ENCODE assay signal across 23 cellular contexts in genomic region chr6:106183430-106183829, GRCh38.
DNase-seq lines count a peak whose midpoint lies in the region; ATAC-seq and TF ChIP-seq lines count a peak whose summit lies in the region.
"Had no signal": no experiment of that assay in that cellular context is flagged by ENCODE, and none has a peak within 500 bp of the region (broad histone marks: within the 10 kb centered on the region; RNA-seq: fewer than 3 reads in every experiment).

No MANE protein-coding gene starts in this region.

- no peak for TF ChIP-seq CTCF in nephron progenitor cell (IDR thresholded peaks at IDR 0.05)

- POLR2A ChIA-PET in activated CD4-positive, alpha-beta T cell treated with anti-CD3 and anti-CD28 coated beads for 36 hours (lab: Charles Lee): no interaction called here
- POLR2A ChIA-PET in CD8-positive, alpha-beta memory T cell (lab: Charles Lee): interaction anchor here (0.6 to 1.0 kb wide), 2 partner anchors 11 to 94 kb away, joined by 3 read pairs; no protein-coding TSS in a partner anchor

- no peaks in the 10 kb centered on the region for H3K36me3 ChIP-seq in CD8-positive, alpha-beta memory T cell (ENCODE audit: insufficient read depth, low read length)

- H3K27ac ChIP-seq in CD8-positive, alpha-beta memory T cell (ENCODE audit: low read depth, low read length): no peak overlapping the region
- H3K27ac ChIP-seq: 22Rv1, C4-2B, PC-9, SJSA1 had no signal

- no peaks in the 10 kb centered on the region for H3K27me3 ChIP-seq in CD8-positive, alpha-beta memory T cell (ENCODE audit: insufficient read depth, low read length, poor library complexity, severe bottlenecking)
- H3K27me3 ChIP-seq: SJSA1 had no signal

- no peaks in the 10 kb centered on the region for H3K9me3 Mint-ChIP-seq in activated CD4-positive, alpha-beta T cell treated with anti-CD3 and anti-CD28 coated beads for 36 hours (ENCODE audit: low read depth)
- H3K9me3 Mint-ChIP-seq in CD8-positive, alpha-beta memory T cell: no peaks in the 10 kb centered on the region
- H3K9me3 Mint-ChIP-seq in T-helper 2 cell treated with Interferon-gamma antibody and Interleukin-4, amounts not matched to agents 5 μg/mL and 100 μg/mL, for 36 hours: no peaks in the 10 kb centered on the region
- H3K9me3 Mint-ChIP-seq in effector memory CD8-positive, alpha-beta T cell: no peaks in the 10 kb centered on the region
- H3K9me3 Mint-ChIP-seq in nephron progenitor cell: no peaks in the 10 kb centered on the region

- CTCF ChIA-PET in activated CD4-positive, alpha-beta T cell treated with anti-CD3 and anti-CD28 coated beads for 36 hours (lab: Charles Lee): interaction anchor here (1.0 to 3.0 kb wide), 3 partner anchors 10 to 86 kb away, joined by 3 to 15 read pairs (median 4); no protein-coding TSS in a partner anchor
- CTCF ChIA-PET in CD8-positive, alpha-beta memory T cell (lab: Charles Lee): no interaction called here

- H3K36me3 Mint-ChIP-seq in activated CD4-positive, alpha-beta T cell treated with anti-CD3 and anti-CD28 coated beads for 36 hours (ENCODE audit: low read depth): peaks cover 19% of the 10 kb centered on the region
- H3K36me3 Mint-ChIP-seq in CD8-positive, alpha-beta memory T cell: peaks cover 6 to 9% (median 7%) of the 10 kb centered on the region in 3 donors
- H3K36me3 Mint-ChIP-seq in T-helper 2 cell treated with Interferon-gamma antibody and Interleukin-4, amounts not matched to agents 5 μg/mL and 100 μg/mL, for 36 hours (ENCODE audit: low read depth): peaks cover 37% of the 10 kb centered on the region
- peaks cover 4% of the 10 kb centered on the region for H3K36me3 Mint-ChIP-seq in effector memory CD8-positive, alpha-beta T cell (ENCODE audit: insufficient read depth)
- peaks cover 11% of the 10 kb centered on the region for H3K36me3 Mint-ChIP-seq in nephron progenitor cell (ENCODE audit: low read depth)

- intact Hi-C loops in activated CD4-positive, alpha-beta T cell treated with anti-CD3 and anti-CD28 coated beads for 36 hours (cut with DNase I, micrococcal nuclease): no loop called here

- peaks cover 59% of the 10 kb centered on the region for H3K4me1 Mint-ChIP-seq in activated CD4-positive, alpha-beta T cell treated with anti-CD3 and anti-CD28 coated beads for 36 hours
- H3K4me1 Mint-ChIP-seq in CD8-positive, alpha-beta memory T cell: peaks cover 46 to 72% (median 64%) of the 10 kb centered on the region in 3 donors
- peaks cover 55% of the 10 kb centered on the region for H3K4me1 Mint-ChIP-seq in T-helper 2 cell treated with Interferon-gamma antibody and Interleukin-4, amounts not matched to agents 5 μg/mL and 100 μg/mL, for 36 hours (ENCODE audit: low read depth)
- H3K4me1 Mint-ChIP-seq in effector memory CD8-positive, alpha-beta T cell (ENCODE audit: low read depth in 2 of 2): peaks cover 30 to 36% of the 10 kb centered on the region in 2 donors
- H3K4me1 Mint-ChIP-seq in nephron progenitor cell: peaks cover 20% of the 10 kb centered on the region

- H3K27ac Mint-ChIP-seq in activated CD4-positive, alpha-beta T cell treated with anti-CD3 and anti-CD28 coated beads for 36 hours: peak overlapping the region; percentile 22
- H3K27ac Mint-ChIP-seq in CD8-positive, alpha-beta memory T cell: peak overlapping the region in 1 of 8 donors; percentile 20
- H3K27ac Mint-ChIP-seq in T-helper 2 cell treated with Interferon-gamma antibody and Interleukin-4, amounts not matched to agents 5 μg/mL and 100 μg/mL, for 36 hours: no peak overlapping the region
- peak overlapping the region in 1 of 2 donors; percentile 30 for H3K27ac Mint-ChIP-seq in effector memory CD8-positive, alpha-beta T cell
- no peak overlapping the region for H3K27ac Mint-ChIP-seq in nephron progenitor cell
- H3K27ac Mint-ChIP-seq: B cell had no signal

- H3K27me3 Mint-ChIP-seq in activated CD4-positive, alpha-beta T cell treated with anti-CD3 and anti-CD28 coated beads for 36 hours: no peaks in the 10 kb centered on the region
- H3K27me3 Mint-ChIP-seq in CD8-positive, alpha-beta memory T cell: no peaks in the 10 kb centered on the region
- no peaks in the 10 kb centered on the region for H3K27me3 Mint-ChIP-seq in T-helper 2 cell treated with Interferon-gamma antibody and Interleukin-4, amounts not matched to agents 5 μg/mL and 100 μg/mL, for 36 hours (ENCODE audit: low read depth)
- H3K27me3 Mint-ChIP-seq in effector memory CD8-positive, alpha-beta T cell: no peaks in the 10 kb centered on the region
- no peaks in the 10 kb centered on the region for H3K27me3 Mint-ChIP-seq in nephron progenitor cell (ENCODE audit: low read depth, poor library complexity)
- H3K27me3 Mint-ChIP-seq: B cell had no signal

- no peak overlapping the region for H3K4me3 Mint-ChIP-seq in activated CD4-positive, alpha-beta T cell treated with anti-CD3 and anti-CD28 coated beads for 36 hours
- peak overlapping the region in 4 of 7 donors; percentile 24 to 44 (median 28) for H3K4me3 Mint-ChIP-seq in CD8-positive, alpha-beta memory T cell
- H3K4me3 Mint-ChIP-seq in T-helper 2 cell treated with Interferon-gamma antibody and Interleukin-4, amounts not matched to agents 5 μg/mL and 100 μg/mL, for 36 hours: peak overlapping the region; percentile 9
- peak overlapping the region in 1 of 2 donors; percentile 39 for H3K4me3 Mint-ChIP-seq in effector memory CD8-positive, alpha-beta T cell
- H3K4me3 Mint-ChIP-seq in nephron progenitor cell: no peak overlapping the region
- H3K4me3 Mint-ChIP-seq: B cell had no signal

- ATAC-seq in activated CD4-positive, alpha-beta T cell treated with anti-CD3 and anti-CD28 coated beads for 36 hours: no peak
- ATAC-seq in effector memory CD8-positive, alpha-beta T cell (replicated peaks): peak; percentile 54
- no peak for ATAC-seq in HG03354 (IDR thresholded peaks at IDR 0.05; ENCODE audit: poor library complexity, severe bottlenecking, unreplicated experiment)
- ATAC-seq: Right ventricle myocardium inferior had no signal

- DNase-seq in activated CD4-positive, alpha-beta T cell treated with anti-CD3 and anti-CD28 coated beads for 36 hours: no peak
- DNase-seq in activated CD4-positive, alpha-beta T cell treated with anti-CD3 and anti-CD28 coated beads, Interleukin-2, amount 50 U/mL, for 4 hours: no peak
- no peak for DNase-seq in CD8-positive, alpha-beta memory T cell
- DNase-seq in T-helper 2 cell treated with Interferon-gamma antibody and Interleukin-4, amounts not matched to agents 5 μg/mL and 100 μg/mL, for 36 hours (ENCODE audit: low spot score): no peak
- no peak for DNase-seq in effector memory CD8-positive, alpha-beta T cell
- DNase-seq in nephron progenitor cell: no peak
- no peak for DNase-seq in NCI-H128 (lab: John Stamatoyannopoulos, UW; ENCODE audit: unreplicated experiment)
- DNase-seq: DMS153, DND-41, NCI-H1092, NCI-H1436, NCI-H187, NCI-H2081 treated with DMSO at 0.1 percent for 48 hours, NCI-H2171, NCI-H524, NCI-H748 treated with DMSO at 0.1 percent for 48 hours, PC-9 had no signal

- H3K4me3 ChIP-seq in CD8-positive, alpha-beta memory T cell (ENCODE audit: low read length): no peak overlapping the region
- H3K4me3 ChIP-seq: PC-9, SJSA1 had no signal

- no peaks in the 10 kb centered on the region for H3K9me3 ChIP-seq in CD8-positive, alpha-beta memory T cell (ENCODE audit: low read length)
- H3K9me3 ChIP-seq: SJSA1 had no signal

- H3K4me1 ChIP-seq in CD8-positive, alpha-beta memory T cell (ENCODE audit: insufficient read depth, low read length): peaks cover 50% of the 10 kb centered on the region

Comparison
In these comparisons a context has a peak if more than half of its experiments do, and no peak if none do; other contexts are left out.
1. H3K4me3 Mint-ChIP-seq: peak in CD8-positive, alpha-beta memory T cell (4 of 7) and T-helper 2 cell treated with Interferon-gamma antibody and Interleukin-4, amounts not matched to agents 5 μg/mL and 100 μg/mL, for 36 hours (single experiment); none in activated CD4-positive, alpha-beta T cell treated with anti-CD3 and anti-CD28 coated beads for 36 hours (single experiment) and nephron progenitor cell (single experiment).